Comparison of ENCODE assay signal across 30 cellular contexts in genomic region chr2:19843992-19844515, GRCh38.
"Had no signal": no experiment of that assay in that cellular context is flagged by ENCODE, and none has a peak within 500 bp of the region (broad histone marks: within the 10 kb centered on the region; RNA-seq: fewer than 3 reads in every experiment).

No MANE protein-coding gene starts in this region.

- ATAC-seq: activated CD8-positive, alpha-beta T cell treated with anti-CD3 and anti-CD28 coated beads for 36 hours; activated naive CD8-positive, alpha-beta T cell treated with anti-CD3 and anti-CD28 coated beads, Interleukin-2, amount 50 U/mL, for 24 hours; Panc1 had no signal

- H3K36me3 ChIP-seq: SJSA1 had no signal

- H3K27ac Mint-ChIP-seq: activated CD4-positive, alpha-beta T cell treated with anti-CD3 and anti-CD28 coated beads, Interleukin-2, amount 10 ng/mL, durations not matched to agents 24 days and 14 days; activated CD8-positive, alpha-beta T cell treated with anti-CD3 and anti-CD28 coated beads for 36 hours; activated naive CD4-positive, alpha-beta T cell treated with anti-CD3 and anti-CD28 coated beads, Interleukin-2, amount 10 ng/mL, durations not matched to agents 7 days and 5 days; activated naive CD8-positive, alpha-beta T cell; activated naive CD8-positive, alpha-beta T cell treated with anti-CD3 and anti-CD28 coated beads, Interleukin-2, amount 50 U/mL, for 24 hours; brain; T-helper 1 cell treated with Interleukin-12 subunit alpha and Interleukin-12 subunit beta and Interleukin-4 antibody, amounts not matched to agents 30 μg/mL and 1 μg/mL, for 36 hours; T-helper 2 cell treated with Interferon-gamma antibody and Interleukin-4, amounts not matched to agents 5 μg/mL and 100 μg/mL, for 36 hours had no signal

- H3K4me2 ChIP-seq: KMS-11, SK-N-SH had no signal

- H3K4me1 ChIP-seq: SJSA1 had no signal

- H3K4me3 ChIP-seq: SJSA1 had no signal

- FAIRE-seq: bronchial epithelial cell, TTC549 had no signal

- H3K27ac ChIP-seq: KMS-11, SJSA1 had no signal

- DNase-seq: activated CD4-positive, alpha-beta T cell treated with anti-CD3 and anti-CD28 coated beads, Interleukin-2, amount 10 ng/mL, durations not matched to agents 24 days and 14 days; activated CD4-positive, alpha-beta T cell treated with anti-CD3 and anti-CD28 coated beads, Interleukin-2, amount 50 U/mL, for 4 hours; activated CD8-positive, alpha-beta memory T cell treated with anti-CD3 and anti-CD28 coated beads, Interleukin-2, amount 50 U/mL, for 4 hours; activated CD8-positive, alpha-beta T cell treated with anti-CD3 and anti-CD28 coated beads for 36 hours; activated effector memory CD4-positive, alpha-beta T cell treated with Interleukin-2 at 50 U/mL for 16 hours; activated naive CD4-positive, alpha-beta T cell treated with anti-CD3 and anti-CD28 coated beads, Interleukin-2, amount 10 ng/mL, durations not matched to agents 7 days and 5 days; activated naive CD8-positive, alpha-beta T cell treated with anti-CD3 and anti-CD28 coated beads, Interleukin-2, amount 50 U/mL, for 24 hours; activated T-cell treated with anti-CD3 and anti-CD28 coated beads for 4 hours; activated T-cell treated with anti-CD3 and anti-CD28 coated beads, Interleukin-2, amount 50 U/mL, for 48 hours; anterior cingulate cortex; central memory CD4-positive, alpha-beta T cell; MM.1S; MV-4-11; NCI-H1092; NCI-H1436 treated with DMSO at 0.1 percent for 48 hours; NCI-H1694 treated with DMSO at 0.1 percent for 48 hours; NCI-H2029; NCI-H345; NCI-H524 treated with DMSO at 0.1 percent for 48 hours; SHP77 treated with DMSO at 0.1 percent for 48 hours; SK-N-SH had no signal

- H3K36me3 Mint-ChIP-seq: activated naive CD4-positive, alpha-beta T cell treated with anti-CD3 and anti-CD28 coated beads, Interleukin-2, amount 10 ng/mL, durations not matched to agents 7 days and 5 days; brain had no signal

- H3K4me3 Mint-ChIP-seq: activated CD4-positive, alpha-beta T cell treated with anti-CD3 and anti-CD28 coated beads, Interleukin-2, amount 10 ng/mL, durations not matched to agents 24 days and 14 days; activated CD8-positive, alpha-beta T cell treated with anti-CD3 and anti-CD28 coated beads for 36 hours; activated naive CD4-positive, alpha-beta T cell treated with anti-CD3 and anti-CD28 coated beads, Interleukin-2, amount 10 ng/mL, durations not matched to agents 7 days and 5 days; activated naive CD8-positive, alpha-beta T cell; activated naive CD8-positive, alpha-beta T cell treated with anti-CD3 and anti-CD28 coated beads, Interleukin-2, amount 50 U/mL, for 24 hours; brain; T-helper 1 cell treated with Interleukin-12 subunit alpha and Interleukin-12 subunit beta and Interleukin-4 antibody, amounts not matched to agents 30 μg/mL and 1 μg/mL, for 36 hours; T-helper 2 cell treated with Interferon-gamma antibody and Interleukin-4, amounts not matched to agents 5 μg/mL and 100 μg/mL, for 36 hours had no signal

- H3K9ac ChIP-seq: KMS-11, SK-N-SH had no signal

- H3K27me3 ChIP-seq: SJSA1 had no signal

- H3K9me3 ChIP-seq: SJSA1, SK-N-SH had no signal

- H3K9me3 Mint-ChIP-seq: activated CD8-positive, alpha-beta T cell treated with anti-CD3 and anti-CD28 coated beads for 36 hours; activated naive CD8-positive, alpha-beta T cell treated with anti-CD3 and anti-CD28 coated beads, Interleukin-2, amount 50 U/mL, for 24 hours; T-helper 1 cell treated with Interleukin-12 subunit alpha and Interleukin-12 subunit beta and Interleukin-4 antibody, amounts not matched to agents 30 μg/mL and 1 μg/mL, for 36 hours; T-helper 2 cell treated with Interferon-gamma antibody and Interleukin-4, amounts not matched to agents 5 μg/mL and 100 μg/mL, for 36 hours had no signal

- H3K4me1 Mint-ChIP-seq: activated naive CD4-positive, alpha-beta T cell treated with anti-CD3 and anti-CD28 coated beads, Interleukin-2, amount 10 ng/mL, durations not matched to agents 7 days and 5 days; brain had no signal
